ENCODE assay signal across 7 cellular contexts in genomic region chr14:39234986-39235385, GRCh38. TPM values are rescaled to one million over a fixed set of nuclear protein-coding genes. Genes with fewer than 3 reads are reported as not detected.
A peak's percentile ranks its signal among the peaks of the same experiment; 100 is the strongest.
DNase-seq lines count a peak whose midpoint lies in the region; ATAC-seq, FAIRE-seq and TF ChIP-seq lines count a peak whose summit lies in the region.
"Not testable (repeated sequence)": the region's sequence is repeated elsewhere in the genome, so short reads cannot be mapped to it uniquely, and the experiment has no call there.

No MANE protein-coding gene starts in this region.

- not testable (repeated sequence) for TF ChIP-seq RAD21 in A549 (conservative IDR thresholded peaks at IDR 0.05 in 1 of 2, IDR thresholded peaks at IDR 0.05 in 1 of 2); liver (IDR thresholded peaks at IDR 0.05)

- CTCF ChIA-PET in A549 (lab: Yijun Ruan, JAX), result not testable (repeated sequence)

- H3K27ac ChIP-seq in A549; kidney (ENCODE audit: low read depth in 2 of 2, low read length in 2 of 2); liver (ENCODE audit: low read depth in 1 of 2, low read length in 2 of 2); mesenchymal stem cell (ENCODE audit: low read length, poor library complexity, severe bottlenecking); smooth muscle cell (ENCODE audit: low read depth): not testable (repeated sequence)
- 0 out of 2 replicates have a peak overlapping the region, but pooled peaks have one; percentile 70 for H3K27ac ChIP-seq in VCaP

- not testable (repeated sequence) for H3K79me1 ChIP-seq in mesenchymal stem cell (replicated peaks; ENCODE audit: low read length, poor library complexity, severe bottlenecking)

- H4K20me1 ChIP-seq in smooth muscle cell (ENCODE audit: low read depth), result not testable (repeated sequence)

- H2AK5ac ChIP-seq in mesenchymal stem cell (ENCODE audit: low read length, severe bottlenecking), result not testable (repeated sequence)

- not testable (repeated sequence) for H2BK15ac ChIP-seq in mesenchymal stem cell (ENCODE audit: low read depth, poor library complexity, severe bottlenecking)

- H2BK12ac ChIP-seq in mesenchymal stem cell (ENCODE audit: low read length in 2 of 2), result not testable (repeated sequence)

- POLR2A ChIA-PET in A549 (lab: Yijun Ruan, JAX), result not testable (repeated sequence)

- not testable (repeated sequence) for FAIRE-seq in A549 (lab: Jason Lieb, UNC); kidney (lab: Jason Lieb, UNC)

- H3K27me3 ChIP-seq in liver (ENCODE audit: control insufficient read depth in 4 of 4, insufficient read depth in 4 of 4, low read length in 3 of 4); mesenchymal stem cell (ENCODE audit: control insufficient read depth in 1 of 2, insufficient read depth in 1 of 2, low read length in 2 of 2); smooth muscle cell (ENCODE audit: low read depth): not testable (repeated sequence)

- H2BK120ac ChIP-seq in mesenchymal stem cell (ENCODE audit: low read depth, low read length), result not testable (repeated sequence)

- TF ChIP-seq POLR2A in A549 (IDR thresholded peaks at IDR 0.05; ENCODE audit: low read length), result not testable (repeated sequence)

- not testable (repeated sequence) for H3K9ac ChIP-seq in kidney (ENCODE audit: low read length in 2 of 2); smooth muscle cell (ENCODE audit: low read depth)
- peak overlapping the region in 1 of 2 donors; percentile 95 for H3K9ac ChIP-seq in liver (ENCODE audit: low read depth in 1 of 2, low read length in 2 of 2)
- H3K9ac ChIP-seq in mesenchymal stem cell (ENCODE audit: low read length), result peak overlapping the region; percentile 82

- intact Hi-C loops in kidney (cut with DNase I), result not testable (repeated sequence)

- H3K79me2 ChIP-seq in smooth muscle cell (ENCODE audit: low read depth), result not testable (repeated sequence)

- not testable (repeated sequence) for H2AFZ ChIP-seq in mesenchymal stem cell (ENCODE audit: low read depth, low read length); smooth muscle cell (ENCODE audit: low read depth)

- not testable (repeated sequence) for H3F3A ChIP-seq in smooth muscle cell (ENCODE audit: low read depth)

- WGBS in A549 (ENCODE audit: missing lambda C conversion rate), result 96% methylated on average over 5 of the region's 5 CpGs
- 64% methylated on average over 5 of the region's 5 CpGs for WGBS in liver
- 94% methylated on average over 3 of the region's 5 CpGs for WGBS in mesenchymal stem cell
- WGBS in smooth muscle cell (ENCODE audit: low lambda C conversion rate), result 96% methylated on average over 5 of the region's 5 CpGs

- DNase-seq in A549 (ENCODE audit: low read depth in 1 of 2, low spot score in 1 of 2); epithelial cell of proximal tubule (ENCODE audit: low read depth); kidney; mesenchymal stem cell; smooth muscle cell (lab: John Stamatoyannopoulos, UW; ENCODE audit: unreplicated experiment): not testable (repeated sequence)

- ATAC-seq in A549, result not testable (repeated sequence)

- H3K4me3 ChIP-seq in A549; mesenchymal stem cell (ENCODE audit: insufficient read depth in 1 of 2, low read depth in 1 of 2, low read length in 2 of 2): not testable (repeated sequence)
- H3K4me3 ChIP-seq in epithelial cell of proximal tubule (ENCODE audit: low read depth, low read length), result peak overlapping the region; percentile 66
- peak overlapping the region; percentile 1 to 56 for H3K4me3 ChIP-seq in kidney (ENCODE audit: low read length in 2 of 2)
- H3K4me3 ChIP-seq in liver (ENCODE audit: low read depth in 1 of 3, low read length in 3 of 3), result peak overlapping the region; percentile 36 to 63 (median 59)
- H3K4me3 ChIP-seq in smooth muscle cell, result peak overlapping the region; percentile 45

- not testable (repeated sequence) for H3K4ac ChIP-seq in mesenchymal stem cell (ENCODE audit: low read depth in 1 of 2, low read length in 2 of 2)

- H4K8ac ChIP-seq in mesenchymal stem cell (ENCODE audit: low read length), result not testable (repeated sequence)

- not testable (repeated sequence) for H2BK5ac ChIP-seq in mesenchymal stem cell (ENCODE audit: low read depth, low read length, poor library complexity, severe bottlenecking)

- H3K36me3 ChIP-seq in kidney (ENCODE audit: control insufficient read depth in 1 of 2, insufficient read depth in 2 of 2, low read length in 2 of 2); liver (ENCODE audit: control insufficient read depth in 4 of 4, insufficient read depth in 3 of 4, low read depth in 1 of 4, low read length in 3 of 4); mesenchymal stem cell (ENCODE audit: control insufficient read depth in 1 of 2, insufficient read depth in 2 of 2, low read depth in 1 of 2, low read length in 2 of 2); smooth muscle cell (ENCODE audit: low read depth): not testable (repeated sequence)

- H3K18ac ChIP-seq in mesenchymal stem cell (ENCODE audit: low read depth in 1 of 2, low read length in 2 of 2), result not testable (repeated sequence)

- not testable (repeated sequence) for H3K23ac ChIP-seq in mesenchymal stem cell (ENCODE audit: low read length in 2 of 2)

- H4K91ac ChIP-seq in mesenchymal stem cell (ENCODE audit: low read length), result not testable (repeated sequence)

- TF ChIP-seq EP300 in A549 (IDR thresholded peaks at IDR 0.05), result not testable (repeated sequence)

- TF ChIP-seq CTCF in A549 (IDR thresholded peaks at IDR 0.05); VCaP (conservative IDR thresholded peaks at IDR 0.05); epithelial cell of proximal tubule (conservative IDR thresholded peaks at IDR 0.05; ENCODE audit: low read depth, low read length); kidney (IDR thresholded peaks at IDR 0.05; ENCODE audit: borderline replicate concordance, extremely low read depth, insufficient read depth); liver (IDR thresholded peaks at IDR 0.05; ENCODE audit: low read depth, low read length, missing input control); smooth muscle cell (IDR thresholded peaks at IDR 0.05; ENCODE audit: borderline replicate concordance, insufficient read depth, poor library complexity, severe bottlenecking): not testable (repeated sequence)

- H3K4me1 ChIP-seq in A549 (peaks cover 28% of the 10 kb centered on the region), kidney (ENCODE audit: control insufficient read depth in 1 of 2, insufficient read depth in 1 of 2, low read depth in 1 of 2, low read length in 2 of 2) (peaks cover 3 to 11% of the 10 kb centered on the region in 2 donors), liver (ENCODE audit: control insufficient read depth in 4 of 4, insufficient read depth in 4 of 4, low read length in 3 of 4) (peaks cover 9 to 27% (median 10%) of the 10 kb centered on the region in 4 donors)
- not testable (repeated sequence) for H3K4me1 ChIP-seq in mesenchymal stem cell (ENCODE audit: control insufficient read depth, insufficient read depth, low read depth, low read length); smooth muscle cell (ENCODE audit: low read depth)

- peak overlapping the region; percentile 84 for H3K4me2 ChIP-seq in A549
- peak overlapping the region; percentile 52 for H3K4me2 ChIP-seq in mesenchymal stem cell (ENCODE audit: low read length, poor library complexity, severe bottlenecking)
- H3K4me2 ChIP-seq in smooth muscle cell, result not testable (repeated sequence)

- not testable (repeated sequence) for H3K9me3 ChIP-seq in A549; kidney (ENCODE audit: control insufficient read depth in 1 of 2, low read length in 2 of 2); liver (ENCODE audit: control insufficient read depth in 4 of 4, low read length in 3 of 4); mesenchymal stem cell (ENCODE audit: control insufficient read depth, low read length); smooth muscle cell (replicated peaks; ENCODE audit: low read depth)

- not testable (repeated sequence) for H3K14ac ChIP-seq in mesenchymal stem cell (ENCODE audit: low read length in 2 of 2)

RNA-seq across cellular contexts. Expression of gene MIA2, which starts 1.3 kb away (rescaled TPM):
- polyA plus RNA-seq in A549 (2011; rRNA removed), result 71.7 and 73.9 TPM in 2 replicates
- polyA plus RNA-seq in A549 (2012; cell fraction: cytosol; rRNA removed), result 8.5 and 12.4 TPM in 2 replicates
- polyA plus RNA-seq in A549 (2012; cell fraction: nucleus; rRNA removed), result 10.4 and 16.1 TPM in 2 replicates
- 22.9 to 25.6 TPM (median 25.4 TPM) in 3 replicates for polyA plus RNA-seq in A549 (2017; fragmentation: RNase III; extraction: RNeasy Plus Mini Kit Qiagen cat#74134 plus additional on column Dnase treatment)
- 23.1 and 26.2 TPM in 2 replicates for polyA minus RNA-seq in A549 (2011; rRNA and poly(A)+ RNA removed)
- 10.4 and 12.1 TPM in 2 replicates for total RNA-seq in epithelial cell of proximal tubule
- 65.6 TPM for total RNA-seq in kidney
- 63.2 TPM for polyA plus RNA-seq in kidney (ENCODE audit: insufficient read depth, low read depth, low replicate concordance)
- 100 to 1,000 TPM in 1 of 2 donors, 10 to 100 TPM in 1; 57.5 to 106 TPM for total RNA-seq in liver
- polyA plus RNA-seq in liver, result 10 to 100 TPM; 39.2 to 55.3 TPM
- polyA plus RNA-seq in mesenchymal stem cell (2013, experiment 1 of 2), result 12.3 TPM
- polyA plus RNA-seq in mesenchymal stem cell (2013, experiment 2 of 2), result 12.6 TPM
- 18.6 and 28.4 TPM in 2 replicates for total RNA-seq in smooth muscle cell
- 14.5 and 14.6 TPM in 2 replicates for polyA plus RNA-seq in smooth muscle cell

RNA-seq across cellular contexts. Expression of gene PNN, which starts 59.9 kb away (rescaled TPM):
- polyA plus RNA-seq in A549 (2011; rRNA removed), result 40.3 and 50.1 TPM in 2 replicates
- polyA plus RNA-seq in A549 (2012; cell fraction: cytosol; rRNA removed), result 12.8 and 18.7 TPM in 2 replicates
- 45.6 and 146 TPM in 2 replicates for polyA plus RNA-seq in A549 (2012; cell fraction: nucleus; rRNA removed)
- polyA plus RNA-seq in A549 (2017; fragmentation: RNase III; extraction: RNeasy Plus Mini Kit Qiagen cat#74134 plus additional on column Dnase treatment), result 108 to 124 TPM (median 117 TPM) in 3 replicates
- polyA minus RNA-seq in A549 (2011; rRNA and poly(A)+ RNA removed), result 21.7 and 24.8 TPM in 2 replicates
- 30.4 and 43.4 TPM in 2 replicates for total RNA-seq in epithelial cell of proximal tubule
- 46.2 TPM for total RNA-seq in kidney
- 27.2 TPM for polyA plus RNA-seq in kidney (ENCODE audit: insufficient read depth, low read depth, low replicate concordance)
- 10 to 100 TPM; 11.3 to 31.5 TPM for total RNA-seq in liver
- polyA plus RNA-seq in liver, result 10 to 100 TPM; 16.2 to 56.7 TPM
- 43.5 TPM for polyA plus RNA-seq in mesenchymal stem cell (2013, experiment 1 of 2)
- 41.0 TPM for polyA plus RNA-seq in mesenchymal stem cell (2013, experiment 2 of 2)
- total RNA-seq in smooth muscle cell, result 30.7 and 34.0 TPM in 2 replicates
- polyA plus RNA-seq in smooth muscle cell, result 26.0 and 56.0 TPM in 2 replicates
